8 cellular contexts compared by ENCODE assay signal in genomic region chr6:10520468-10520867, GRCh38. TPM values are rescaled to one million over a fixed set of nuclear protein-coding genes. Genes with fewer than 3 reads are reported as not detected.
DNase-seq lines count a peak whose midpoint lies in the region; ATAC-seq and TF ChIP-seq lines count a peak whose summit lies in the region.

No MANE protein-coding gene starts in this region.

- H3K4me3 Mint-ChIP-seq in nephron, result no peak overlapping the region

- no peak for TF ChIP-seq CTCF in cardiac fibroblast (IDR thresholded peaks at IDR 0.05; ENCODE audit: low read depth, low read length)
- no peak for TF ChIP-seq CTCF in nephron (IDR thresholded peaks at IDR 0.05; ENCODE audit: unreplicated experiment in 3 of 3)

- peak overlapping the region; percentile 55 to 96 (median 89) for H3K27ac Mint-ChIP-seq in nephron

- H3K9me3 Mint-ChIP-seq in nephron, result no peaks in the 10 kb centered on the region

- no peak overlapping the region for H3K4me3 ChIP-seq in cardiac fibroblast (replicated peaks in 1 of 2; ENCODE audit: low read depth in 2 of 2, low read length in 2 of 2)

- no peaks in the 10 kb centered on the region for H3K27me3 Mint-ChIP-seq in nephron (ENCODE audit: low read depth)

- DNase-seq in HT1080 (ENCODE audit: low read depth) (peak; percentile 48), cardiac fibroblast (ENCODE audit: low read depth in 2 of 2) (peak; percentile 5), HK-2 (ENCODE audit: unreplicated experiment) (no peak), NCI-H1092 treated with DMSO at 0.1 percent for 48 hours (lab: John Stamatoyannopoulos, UW) (no peak)

- no peaks in the 10 kb centered on the region for H3K36me3 Mint-ChIP-seq in nephron (ENCODE audit: low read depth)

- peaks cover 12% of the 10 kb centered on the region for H3K4me1 Mint-ChIP-seq in nephron

- ATAC-seq in GM18502 (IDR thresholded peaks at IDR 0.05; ENCODE audit: poor library complexity, unreplicated experiment) (peak; percentile 39), HG03469 (IDR thresholded peaks at IDR 0.05; ENCODE audit: unreplicated experiment) (no peak), HG03439 (IDR thresholded peaks at IDR 0.05; ENCODE audit: unreplicated experiment) (no peak)

RNA-seq across cellular contexts. Expression of gene GCNT2, which starts 0.7 kb away (rescaled TPM):
- 6.4 and 7.3 TPM in 2 replicates for total RNA-seq in HT1080 (2014; rRNA removed; shearing (Covaris generic))
- polyA plus RNA-seq in HT1080 (2015; cell fraction: cytosol; rRNA removed), result 4.4 and 4.9 TPM in 2 replicates
- 4.2 and 11.5 TPM in 2 replicates for polyA plus RNA-seq in HT1080 (2015; cell fraction: nucleus; rRNA removed)

Comparison
In these comparisons a context has a peak if more than half of its experiments do, and no peak if none do; other contexts are left out.
1. DNase-seq: peak in HT1080 (single experiment) and cardiac fibroblast (2 of 2); none in HK-2 (single experiment) and NCI-H1092 treated with DMSO at 0.1 percent for 48 hours (single experiment).